18 cellular contexts compared by ENCODE assay signal in genomic region chr20:14925286-14925685, GRCh38.
A peak's percentile ranks its signal among the peaks of the same experiment; 100 is the strongest.
DNase-seq lines count a peak whose midpoint lies in the region; ATAC-seq, FAIRE-seq and TF ChIP-seq lines count a peak whose summit lies in the region.
"Had no signal": no experiment of that assay in that cellular context is flagged by ENCODE, and none has a peak within 500 bp of the region (broad histone marks: within the 10 kb centered on the region; RNA-seq: fewer than 3 reads in every experiment).

No MANE protein-coding gene starts in this region.

- DNase-seq in A549 (ENCODE audit: low read depth in 1 of 2, low spot score in 1 of 2) (no peak), NCI-H226 (peak; percentile 4), bronchial epithelial cell (ENCODE audit: low read depth) (peak; percentile 65), iris pigment epithelial cell (ENCODE audit: low read depth) (peak; percentile 37), NCI-H187 treated with DMSO at 0.1 percent for 48 hours (lab: John Stamatoyannopoulos, UW) (no peak), WERI-Rb-1 (no peak), GF-D8 (lab: John Stamatoyannopoulos, UW) (no peak), nephron progenitor cell (no peak)
- DNase-seq: activated CD4-positive, alpha-beta T cell treated with anti-CD3 and anti-CD28 coated beads, Interleukin-2, amount 50 U/mL, for 1 hour; activated naive CD4-positive, alpha-beta T cell treated with anti-CD3 and anti-CD28 coated beads, Interleukin-2, amount 50 U/mL, for 16 hours; foreskin melanocyte; left colon; NCI-H1694; NCI-H345; thyroid gland had no signal

- CTCF ChIA-PET in A549 (lab: Yijun Ruan, JAX), result no interaction called here

- ATAC-seq in A549, result no peak
- ATAC-seq: left colon had no signal

- H3K27me3 Mint-ChIP-seq in nephron progenitor cell (ENCODE audit: low read depth, poor library complexity), result no peaks in the 10 kb centered on the region

- no peaks in the 10 kb centered on the region for H3K9me3 Mint-ChIP-seq in nephron progenitor cell

- no peak for TF ChIP-seq RAD21 in A549 (conservative IDR thresholded peaks at IDR 0.05 in 1 of 2, IDR thresholded peaks at IDR 0.05 in 1 of 2)

- H3K27ac ChIP-seq in A549 (peak overlapping the region in 1 of 2 experiments; percentile 73; a peak in 1 of 6 replicates), WERI-Rb-1 (no peak overlapping the region)
- H3K27ac ChIP-seq: thyroid gland had no signal

- H3K36me3 Mint-ChIP-seq in nephron progenitor cell (ENCODE audit: low read depth), result no peaks in the 10 kb centered on the region
- H3K36me3 Mint-ChIP-seq: CD14-positive monocyte had no signal

- H3K36me3 ChIP-seq in bronchial epithelial cell (ENCODE audit: control insufficient read depth, insufficient read depth, low read length) (no peaks in the 10 kb centered on the region), WERI-Rb-1 (no peaks in the 10 kb centered on the region)
- H3K36me3 ChIP-seq: thyroid gland had no signal

- 93% methylated on average over 1 of the region's 1 CpG for WGBS in A549 (ENCODE audit: missing lambda C conversion rate)

- no peak overlapping the region for H3K4me3 Mint-ChIP-seq in nephron progenitor cell
- H3K4me3 Mint-ChIP-seq: CD14-positive monocyte had no signal

- no peak for TF ChIP-seq CTCF in A549 (IDR thresholded peaks at IDR 0.05)
- no peak for TF ChIP-seq CTCF in bronchial epithelial cell (IDR thresholded peaks at IDR 0.05; ENCODE audit: insufficient read depth, low read length, severe bottlenecking)
- TF ChIP-seq CTCF in WERI-Rb-1 (IDR thresholded peaks at IDR 0.05; ENCODE audit: low read depth, low read length), result no peak
- TF ChIP-seq CTCF in nephron progenitor cell (IDR thresholded peaks at IDR 0.05), result no peak

- peak overlapping the region; percentile 69 for H3K4me2 ChIP-seq in A549

- H3K9me3 ChIP-seq in A549 (0 out of 3 replicates have a peak, but pooled peaks cover 2% of the 10 kb centered on the region), WERI-Rb-1 (ENCODE audit: severe bottlenecking) (no peaks in the 10 kb centered on the region)
- H3K9me3 ChIP-seq: thyroid gland had no signal

- TF ChIP-seq POLR2A in A549 (IDR thresholded peaks at IDR 0.05; ENCODE audit: low read length), result no peak

- H3K27ac Mint-ChIP-seq in nephron progenitor cell, result no peak overlapping the region
- H3K27ac Mint-ChIP-seq: CD14-positive monocyte had no signal

- H3K4me1 Mint-ChIP-seq in nephron progenitor cell, result peaks cover 20% of the 10 kb centered on the region
- H3K4me1 Mint-ChIP-seq: CD14-positive monocyte had no signal

- H3K4me3 ChIP-seq in A549, result no peak overlapping the region
- H3K4me3 ChIP-seq in bronchial epithelial cell (ENCODE audit: low read depth, low read length), result no peak overlapping the region
- no peak overlapping the region for H3K4me3 ChIP-seq in WERI-Rb-1 (ENCODE audit: low read depth, low read length)
- H3K4me3 ChIP-seq: thyroid gland had no signal

- POLR2A ChIA-PET in A549 (lab: Yijun Ruan, JAX), result no interaction called here

- H3K27me3 ChIP-seq in bronchial epithelial cell (ENCODE audit: control insufficient read depth, insufficient read depth, low read length), result no peaks in the 10 kb centered on the region
- H3K27me3 ChIP-seq in WERI-Rb-1 (ENCODE audit: insufficient read depth, low read depth, severe bottlenecking), result no peaks in the 10 kb centered on the region
- H3K27me3 ChIP-seq: thyroid gland had no signal

- peaks cover 27% of the 10 kb centered on the region for H3K4me1 ChIP-seq in A549
- H3K4me1 ChIP-seq: thyroid gland had no signal

- FAIRE-seq in A549 (lab: Jason Lieb, UNC) (no peak), bronchial epithelial cell (lab: Jason Lieb, UNC) (no peak)
- FAIRE-seq: GM18507, H1 had no signal

- no peak for TF ChIP-seq EP300 in A549 (IDR thresholded peaks at IDR 0.05)

TF ChIP-seq in A549, 52 proteins besides CTCF, POLR2A, EP300 and RAD21:
- TF ChIP-seq FOXS1 (CRISPR knock-in tag; IDR thresholded peaks at IDR 0.05), result no peak
- TF ChIP-seq FOSL2 (IDR thresholded peaks at IDR 0.05), result 0 out of 2 replicates have a peak, but pooled peaks have one; percentile 14
- peak; percentile 89 for TF ChIP-seq FOSL2 (CRISPR knock-in tag; IDR thresholded peaks at IDR 0.05)

Comparison
In these comparisons a context has a peak if more than half of its experiments do, and no peak if none do; other contexts are left out.
1. DNase-seq: peak in NCI-H226 (single experiment), bronchial epithelial cell (single experiment) and iris pigment epithelial cell (single experiment); none in A549 (0 of 2), NCI-H187 treated with DMSO at 0.1 percent for 48 hours (single experiment), WERI-Rb-1 (single experiment), GF-D8 (single experiment) and nephron progenitor cell (single experiment).